ENCODE assay signal across 1 cellular context in genomic region chr17:51112303-51113222, GRCh38.
TF ChIP-seq lines count a peak whose summit lies in the region.

No MANE protein-coding gene starts in this region.

TF ChIP-seq in GM12878, 131 proteins besides CTCF, POLR2A, EP300 and RAD21:
- peak; percentile 57; the same call in 1 of the 2 replicates for TF ChIP-seq SPI1 (IDR thresholded peaks at IDR 0.05; ENCODE audit: borderline replicate concordance, insufficient read depth, low read depth, low read length)
- peak in 1 of 2 experiments; percentile 32; a peak in 1 of 4 replicates for TF ChIP-seq CEBPB (IDR thresholded peaks at IDR 0.05; ENCODE audit: borderline replicate concordance in 1 of 2, low read depth in 2 of 2, low read length in 2 of 2)
- peak; percentile 39; the same call in 1 of the 2 replicates for TF ChIP-seq ZNF384 (IDR thresholded peaks at IDR 0.05; ENCODE audit: borderline replicate concordance, low read depth, low read length)
TF ChIP-seq in GM12878: peak in this region for 3; not testable (repeated sequence) for 128.
